Comparison of ENCODE assay signal across 9 cellular contexts in genomic region chr20:47205577-47206123, GRCh38.
A peak's percentile ranks its signal among the peaks of the same experiment; 100 is the strongest.
DNase-seq lines count a peak whose midpoint lies in the region; ATAC-seq, FAIRE-seq and TF ChIP-seq lines count a peak whose summit lies in the region.
"Had no signal": no experiment of that assay in that cellular context is flagged by ENCODE, and none has a peak within 500 bp of the region (broad histone marks: within the 10 kb centered on the region; RNA-seq: fewer than 3 reads in every experiment).

No MANE protein-coding gene starts in this region.

- 47% methylated on average over 9 of the region's 9 CpGs for WGBS in HepG2 (ENCODE audit: low lambda C conversion rate)

- H3K9me3 ChIP-seq in HepG2 (ENCODE audit: low read length) = no peaks in the 10 kb centered on the region

- no peak overlapping the region for H3K27ac Mint-ChIP-seq in activated CD4-positive, alpha-beta T cell treated with anti-CD3 and anti-CD28 coated beads for 36 hours
- peak overlapping the region; percentile 25 for H3K27ac Mint-ChIP-seq in chondrocyte (ENCODE audit: unreplicated experiment)
- H3K27ac Mint-ChIP-seq in activated naive CD4-positive, alpha-beta T cell treated with anti-CD3 and anti-CD28 coated beads for 36 hours = no peak overlapping the region
- H3K27ac Mint-ChIP-seq: activated naive CD8-positive, alpha-beta T cell had no signal

- H3K36me3 ChIP-seq in KMS-11 (ENCODE audit: insufficient read depth) = no peaks in the 10 kb centered on the region
- H3K36me3 ChIP-seq in HepG2 (replicated peaks in 1 of 2; ENCODE audit: control insufficient read depth in 1 of 2, insufficient read depth in 2 of 2, low read length in 2 of 2) = peaks cover 19 to 26% of the 10 kb centered on the region in 2 experiments

- no peak; a peak in 1 of 4 replicates for TF ChIP-seq POLR2A in HepG2 (IDR thresholded peaks at IDR 0.05; ENCODE audit: insufficient read depth in 1 of 2, low read depth in 2 of 2, low read length in 2 of 2)

- no TSS peak for BruUV-seq in HepG2 (replicated peaks; lab: Mats Ljungman, UMichigan)

- H3K27ac ChIP-seq in KMS-11 (no peak overlapping the region), HepG2 (ENCODE audit: extremely low read length, insufficient read depth, low read length) (no peak overlapping the region)

- peak; percentile 82 for DNase-seq in activated CD4-positive, alpha-beta T cell treated with anti-CD3 and anti-CD28 coated beads for 36 hours
- DNase-seq in activated CD4-positive, alpha-beta T cell treated with anti-CD3 and anti-CD28 coated beads, Interleukin-2, amount 50 U/mL, for 1 hour = no peak
- DNase-seq in RPMI8226 (peak; percentile 64), chondrocyte (ENCODE audit: low spot score) (no peak), HepG2 (ENCODE audit: low spot score) (peak; percentile 78)
- no peak for DNase-seq in activated naive CD4-positive, alpha-beta T cell treated with anti-CD3 and anti-CD28 coated beads for 36 hours

- H3K4me3 Mint-ChIP-seq in activated CD4-positive, alpha-beta T cell treated with anti-CD3 and anti-CD28 coated beads for 36 hours = no peak overlapping the region
- no peak overlapping the region for H3K4me3 Mint-ChIP-seq in chondrocyte (ENCODE audit: unreplicated experiment)
- no peak overlapping the region for H3K4me3 Mint-ChIP-seq in activated naive CD4-positive, alpha-beta T cell treated with anti-CD3 and anti-CD28 coated beads for 36 hours
- H3K4me3 Mint-ChIP-seq: activated naive CD8-positive, alpha-beta T cell had no signal

- H3K27me3 ChIP-seq in KMS-11 (ENCODE audit: insufficient read depth, low read depth) (no peaks in the 10 kb centered on the region), HepG2 (ENCODE audit: control insufficient read depth in 1 of 2, insufficient read depth in 2 of 2, low read length in 2 of 2) (no peaks in the 10 kb centered on the region)

- H3K9ac ChIP-seq in KMS-11 = no peak overlapping the region
- H3K9ac ChIP-seq in HepG2 (ENCODE audit: insufficient read depth, low read depth, low read length) = no peak overlapping the region

- no peak overlapping the region for H3K4me3 ChIP-seq in KMS-11 (IDR thresholded peaks at IDR 0.05; ENCODE audit: insufficient read depth, low read depth, low read length)
- no peak overlapping the region for H3K4me3 ChIP-seq in HepG2 (replicated peaks in 1 of 3; ENCODE audit: insufficient read depth in 1 of 3, low read depth in 2 of 3, low read length in 3 of 3)

- TF ChIP-seq EP300 in HepG2 (IDR thresholded peaks at IDR 0.05; ENCODE audit: low read depth in 2 of 2, low read length in 2 of 2) (no peak), HepG2 (CRISPR knock-in tag; IDR thresholded peaks at IDR 0.05; ENCODE audit: borderline replicate concordance) (no peak)

- no peaks in the 10 kb centered on the region for H3K9me3 Mint-ChIP-seq in activated CD4-positive, alpha-beta T cell treated with anti-CD3 and anti-CD28 coated beads for 36 hours (ENCODE audit: low read depth)
- no peaks in the 10 kb centered on the region for H3K9me3 Mint-ChIP-seq in chondrocyte (ENCODE audit: low read depth)
- H3K9me3 Mint-ChIP-seq in activated naive CD4-positive, alpha-beta T cell treated with anti-CD3 and anti-CD28 coated beads for 36 hours = no peaks in the 10 kb centered on the region

- TF ChIP-seq RAD21 in HepG2 (CRISPR knock-in tag; IDR thresholded peaks at IDR 0.05) = peak; percentile 72

- no peak overlapping the region for H2AFZ ChIP-seq in KMS-11 (ENCODE audit: low read depth)
- no peak overlapping the region for H2AFZ ChIP-seq in HepG2 (ENCODE audit: low read length)

- CTCF ChIA-PET in activated CD4-positive, alpha-beta T cell treated with anti-CD3 and anti-CD28 coated beads for 36 hours (lab: Charles Lee) = interaction anchor here (0.5 to 3.5 kb wide), 17 partner anchors 9 to 991 kb away, joined by 3 to 38 read pairs (median 5); partner anchors contain the start of gene ZMYND8
- CTCF ChIA-PET in HepG2 (lab: Yijun Ruan, JAX; ENCODE audit: low intra/inter-chr PET ratio, low total read pairs) = interaction anchor here (0.9 to 1.3 kb wide), 3 partner anchors 9 to 416 kb away, joined by 3 to 5 read pairs (median 4); no protein-coding TSS in a partner anchor
- CTCF ChIA-PET in activated naive CD4-positive, alpha-beta T cell treated with anti-CD3 and anti-CD28 coated beads for 36 hours (lab: Charles Lee) = interaction anchor here (0.6 to 2.1 kb wide), 5 partner anchors 9 to 178 kb away, joined by 3 to 9 read pairs (median 5); no protein-coding TSS in a partner anchor

- TF ChIP-seq CTCF in KMS-11 (conservative IDR thresholded peaks at IDR 0.05; ENCODE audit: low read depth, low read length) = peak; percentile 66
- TF ChIP-seq CTCF in chondrocyte (IDR thresholded peaks at IDR 0.05) = peak; percentile 80
- peak; percentile 80 for TF ChIP-seq CTCF in HepG2 (CRISPR knock-in tag; IDR thresholded peaks at IDR 0.05)

- POLR2A ChIA-PET in activated CD4-positive, alpha-beta T cell treated with anti-CD3 and anti-CD28 coated beads for 36 hours (lab: Charles Lee) = no interaction called here
- POLR2A ChIA-PET in HepG2 (lab: Yijun Ruan, JAX) = interaction anchor here (0.9 to 1.6 kb wide), 3 partner anchors 28 to 178 kb away, joined by 3 to 8 read pairs (median 4); no protein-coding TSS in a partner anchor

- no peak overlapping the region for H3K4me2 ChIP-seq in KMS-11
- no peak overlapping the region for H3K4me2 ChIP-seq in HepG2 (ENCODE audit: low read depth, low read length)

- in situ Hi-C loops in HepG2 (cut with HindIII; ENCODE audit: extremely low pct_ligation_motif_present, low pct_unique_long_range_greater_than_20kb) = no loop called here

- intact Hi-C loops in activated CD4-positive, alpha-beta T cell treated with anti-CD3 and anti-CD28 coated beads for 36 hours (cut with DNase I, micrococcal nuclease) = loop anchor here in 1 of 2 experiments (2.0 kb wide), 1 partner anchor 179 kb away; no protein-coding TSS in a partner anchor
- intact Hi-C loops in HepG2 (cut with micrococcal nuclease; ENCODE audit: unreplicated experiment) = no loop called here
- intact Hi-C loops in activated naive CD4-positive, alpha-beta T cell treated with anti-CD3 and anti-CD28 coated beads for 36 hours (cut with micrococcal nuclease) = no loop called here

- peak; percentile 88 for ATAC-seq in activated CD4-positive, alpha-beta T cell treated with anti-CD3 and anti-CD28 coated beads for 36 hours
- ATAC-seq in HepG2 (peak; percentile 62), HG03045 (IDR thresholded peaks at IDR 0.05; ENCODE audit: unreplicated experiment) (no peak)

- FAIRE-seq in HepG2 (lab: Jason Lieb, UNC) = peak; percentile 90

- H3K79me2 ChIP-seq in KMS-11 (ENCODE audit: insufficient read depth, low read depth) = no peaks in the 10 kb centered on the region
- H3K79me2 ChIP-seq in HepG2 (ENCODE audit: insufficient read depth, low read length) = no peaks in the 10 kb centered on the region

- H3K4me1 ChIP-seq in KMS-11 (ENCODE audit: low read depth, poor library complexity, severe bottlenecking) (peaks cover 10% of the 10 kb centered on the region), HepG2 (ENCODE audit: insufficient read depth, low read length) (peaks cover 52% of the 10 kb centered on the region)

- no peaks in the 10 kb centered on the region for H3K27me3 Mint-ChIP-seq in activated CD4-positive, alpha-beta T cell treated with anti-CD3 and anti-CD28 coated beads for 36 hours
- no peaks in the 10 kb centered on the region for H3K27me3 Mint-ChIP-seq in chondrocyte (ENCODE audit: low read depth)
- H3K27me3 Mint-ChIP-seq in activated naive CD4-positive, alpha-beta T cell treated with anti-CD3 and anti-CD28 coated beads for 36 hours (ENCODE audit: low read depth) = no peaks in the 10 kb centered on the region
- H3K27me3 Mint-ChIP-seq: activated naive CD8-positive, alpha-beta T cell had no signal

- peaks cover 8% of the 10 kb centered on the region for H3K36me3 Mint-ChIP-seq in activated CD4-positive, alpha-beta T cell treated with anti-CD3 and anti-CD28 coated beads for 36 hours (ENCODE audit: low read depth)
- peaks cover 11% of the 10 kb centered on the region for H3K36me3 Mint-ChIP-seq in chondrocyte (ENCODE audit: low read depth)
- H3K36me3 Mint-ChIP-seq in activated naive CD4-positive, alpha-beta T cell treated with anti-CD3 and anti-CD28 coated beads for 36 hours (ENCODE audit: low read depth) = peaks cover 8% of the 10 kb centered on the region

- peaks cover 6% of the 10 kb centered on the region for H3K4me1 Mint-ChIP-seq in activated CD4-positive, alpha-beta T cell treated with anti-CD3 and anti-CD28 coated beads for 36 hours
- peaks cover 9% of the 10 kb centered on the region for H3K4me1 Mint-ChIP-seq in chondrocyte (ENCODE audit: low read depth)
- H3K4me1 Mint-ChIP-seq in activated naive CD4-positive, alpha-beta T cell treated with anti-CD3 and anti-CD28 coated beads for 36 hours (ENCODE audit: low read depth) = no peaks in the 10 kb centered on the region

- no peaks in the 10 kb centered on the region for H4K20me1 ChIP-seq in KMS-11 (ENCODE audit: insufficient read depth)
- H4K20me1 ChIP-seq in HepG2 (ENCODE audit: insufficient read depth, low read length) = peaks cover 5% of the 10 kb centered on the region; the same call in 1 of the 2 replicates

TF ChIP-seq in HepG2, 621 proteins besides CTCF, POLR2A, EP300 and RAD21 (continues in another document):
- TF ChIP-seq KDM5B (CRISPR knock-in tag; IDR thresholded peaks at IDR 0.05; ENCODE audit: borderline replicate concordance) = no peak
- peak; percentile 60 for TF ChIP-seq TEAD3 (CRISPR knock-in tag; optimal IDR thresholded peaks at IDR 0.05; ENCODE audit: borderline replicate concordance)
- no peak for TF ChIP-seq ZKSCAN8 (CRISPR knock-in tag; IDR thresholded peaks at IDR 0.05; ENCODE audit: borderline replicate concordance)
- TF ChIP-seq KDM2A (CRISPR knock-in tag; IDR thresholded peaks at IDR 0.05; ENCODE audit: borderline replicate concordance, low read depth) = peak; percentile 43; the same call in 1 of the 2 replicates
- TF ChIP-seq TFAP4 (IDR thresholded peaks at IDR 0.05; ENCODE audit: borderline replicate concordance, low read depth) = peak; percentile 80; the same call in 1 of the 2 replicates
- no peak for TF ChIP-seq KMT2B (CRISPR knock-in tag; IDR thresholded peaks at IDR 0.05)
- TF ChIP-seq ZNF333 (CRISPR knock-in tag; IDR thresholded peaks at IDR 0.05; ENCODE audit: borderline replicate concordance) = 0 out of 2 replicates have a peak, but pooled peaks have one; percentile 23
- no peak for TF ChIP-seq NR2F6 (IDR thresholded peaks at IDR 0.05)
- TF ChIP-seq NR2F6 (CRISPR knock-in tag; IDR thresholded peaks at IDR 0.05) = 0 out of 2 replicates have a peak, but pooled peaks have one; percentile 38
- peak; percentile 73; the same call in 1 of the 2 replicates for TF ChIP-seq PITX1 (CRISPR knock-in tag; IDR thresholded peaks at IDR 0.05)
- no peak for TF ChIP-seq ZFY (CRISPR knock-in tag; IDR thresholded peaks at IDR 0.05)

Comparison
In these comparisons a context has a peak if more than half of its experiments do, and no peak if none do; other contexts are left out.
1. DNase-seq: peak in activated CD4-positive, alpha-beta T cell treated with anti-CD3 and anti-CD28 coated beads for 36 hours (single experiment), RPMI8226 (single experiment) and HepG2 (single experiment); none in activated CD4-positive, alpha-beta T cell treated with anti-CD3 and anti-CD28 coated beads, Interleukin-2, amount 50 U/mL, for 1 hour (single experiment), chondrocyte (single experiment) and activated naive CD4-positive, alpha-beta T cell treated with anti-CD3 and anti-CD28 coated beads for 36 hours (single experiment).
2. Peak in every context shown above with its lines, with median percentiles within 50 percentile points of each other: CTCF ChIP-seq.